Comparison of ENCODE assay signal across 16 cellular contexts in the genomic region with DNA sequence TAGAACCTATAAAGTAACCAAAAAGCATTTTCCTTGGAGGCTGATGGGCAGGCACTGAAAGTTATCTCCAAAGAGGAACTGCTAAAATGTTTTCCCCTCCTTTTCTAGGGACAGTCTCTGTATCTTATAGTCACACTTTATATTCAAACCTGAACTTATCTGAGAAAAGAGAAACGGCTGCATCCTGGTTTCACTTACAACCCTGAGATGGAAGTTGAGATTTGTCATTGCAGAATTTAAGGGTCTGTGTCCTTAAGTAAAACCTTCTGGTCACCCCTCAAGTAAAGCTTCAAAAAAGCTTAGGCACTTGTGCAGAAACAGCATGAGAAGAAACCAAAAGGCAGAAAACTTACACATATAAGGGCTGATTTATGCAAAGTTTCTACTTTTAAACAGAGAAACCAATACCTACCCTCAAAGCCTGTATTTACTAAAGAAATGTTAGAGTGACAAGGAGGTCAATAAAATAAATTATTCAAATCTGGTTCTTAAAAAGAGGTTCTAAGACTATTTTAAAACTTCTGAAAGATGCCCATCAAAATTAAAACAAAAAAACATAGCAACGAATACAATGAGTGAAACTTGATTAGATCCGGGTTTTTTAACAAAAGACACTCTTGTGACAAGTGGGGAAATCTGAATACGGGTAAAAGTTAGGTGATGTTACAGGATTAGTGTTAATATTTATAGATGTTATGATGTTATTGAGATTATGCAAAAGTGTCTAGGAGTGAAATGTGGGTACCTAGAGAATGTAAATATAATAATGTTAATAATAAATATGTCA. TPM values are rescaled to one million over a fixed set of nuclear protein-coding genes. Genes with fewer than 3 reads are reported as not detected.
A peak's percentile ranks its signal among the peaks of the same experiment; 100 is the strongest.
DNase-seq lines count a peak whose midpoint lies in the region; ATAC-seq and TF ChIP-seq lines count a peak whose summit lies in the region.
"Had no signal": no experiment of that assay in that cellular context is flagged by ENCODE, and none has a peak within 500 bp of the region (broad histone marks: within the 10 kb centered on the region; RNA-seq: fewer than 3 reads in every experiment).

No MANE protein-coding gene starts in this region.

- H3K27ac ChIP-seq in MM.1S (ENCODE audit: low read length) (peak overlapping the region; percentile 70; the same call in 1 of the 2 replicates), esophagus muscularis mucosa (replicated peaks in 1 of 4) (no peak overlapping the region), gastroesophageal sphincter (no peak overlapping the region)
- H3K27ac ChIP-seq: dorsolateral prefrontal cortex had no signal

- CTCF ChIA-PET in Caco-2 (lab: Charles Lee), result no interaction called here

- peak overlapping the region; percentile 35 for H3K9ac ChIP-seq in MM.1S (ENCODE audit: low read length)

- no peak overlapping the region for H3K27ac Mint-ChIP-seq in Caco-2 (ENCODE audit: unreplicated experiment)

- H3K4me3 ChIP-seq in GM12865 (ENCODE audit: low read depth, low read length) (peak overlapping the region; percentile 41), MM.1S (ENCODE audit: low read length) (peak overlapping the region; percentile 20), esophagus muscularis mucosa (no peak overlapping the region), gastroesophageal sphincter (no peak overlapping the region), Caco-2 (ENCODE audit: low read depth, low read length) (no peak overlapping the region)
- H3K4me3 ChIP-seq: dorsolateral prefrontal cortex, MG63, skin epidermis had no signal

- TF ChIP-seq EP300 in esophagus muscularis mucosa (IDR thresholded peaks at IDR 0.05) (no peak), gastroesophageal sphincter (IDR thresholded peaks at IDR 0.05) (no peak)

- H3K9me3 Mint-ChIP-seq in Caco-2 (ENCODE audit: unreplicated experiment), result peaks cover 25% of the 10 kb centered on the region

- peaks cover 94% of the 10 kb centered on the region for H3K79me2 ChIP-seq in MM.1S (ENCODE audit: low read length)

- H3K36me3 ChIP-seq in MM.1S (replicated peaks; ENCODE audit: insufficient read depth, low read length), result no peaks in the 10 kb centered on the region; the same call in 1 of the 2 replicates
- H3K36me3 ChIP-seq in esophagus muscularis mucosa, result no peaks in the 10 kb centered on the region
- no peaks in the 10 kb centered on the region for H3K36me3 ChIP-seq in gastroesophageal sphincter
- no peaks in the 10 kb centered on the region for H3K36me3 ChIP-seq in Caco-2 (ENCODE audit: control insufficient read depth, insufficient read depth, low read length)

- POLR2A ChIA-PET in Caco-2 (lab: Charles Lee), result no interaction called here

- H3K36me3 Mint-ChIP-seq in Caco-2 (ENCODE audit: insufficient read depth, unreplicated experiment), result peaks cover 6% of the 10 kb centered on the region

- H3K4me1 ChIP-seq in MM.1S (ENCODE audit: low read length) (peaks cover 46% of the 10 kb centered on the region), esophagus muscularis mucosa (peaks cover 2 to 11% (median 7%) of the 10 kb centered on the region in 4 donors), gastroesophageal sphincter (peaks cover 0 to 8% (median 0%) of the 10 kb centered on the region in 3 donors), Caco-2 (no peaks in the 10 kb centered on the region)

- H3K27me3 ChIP-seq in MM.1S (replicated peaks; ENCODE audit: insufficient read depth, low read length) (no peaks in the 10 kb centered on the region), esophagus muscularis mucosa (no peaks in the 10 kb centered on the region), gastroesophageal sphincter (no peaks in the 10 kb centered on the region), Caco-2 (replicated peaks; ENCODE audit: control insufficient read depth, insufficient read depth, low read length) (no peaks in the 10 kb centered on the region)
- H3K27me3 ChIP-seq: dorsolateral prefrontal cortex, MG63 had no signal

- no peaks in the 10 kb centered on the region for H3K4me1 Mint-ChIP-seq in Caco-2 (ENCODE audit: low read depth, unreplicated experiment)

- peak; percentile 83 for DNase-seq in GM12865 (ENCODE audit: low read depth)
- DNase-seq in MM.1S, result peak; percentile 11
- peak; percentile 10 for DNase-seq in esophagus muscularis mucosa (ENCODE audit: extremely low spot score)
- no peak for DNase-seq in glomerular visceral epithelial cell (ENCODE audit: extremely low spot score)
- DNase-seq in Caco-2, result no peak
- DNase-seq: COR-L47; dorsolateral prefrontal cortex; mesenchymal stem cell; MG63; NK-92 treated with Interleukin-12 subunit alpha and Interleukin-12 subunit beta, amount 100 ng/mL, for 24 hours; nucleus accumbens; SHP77 treated with DMSO at 0.1 percent for 48 hours had no signal

- H3K9me3 ChIP-seq in MM.1S (replicated peaks; ENCODE audit: insufficient read depth, low read length) (no peaks in the 10 kb centered on the region), esophagus muscularis mucosa (no peaks in the 10 kb centered on the region), gastroesophageal sphincter (no peaks in the 10 kb centered on the region), Caco-2 (no peaks in the 10 kb centered on the region)

- H3K27me3 Mint-ChIP-seq in Caco-2 (ENCODE audit: insufficient read depth, unreplicated experiment), result no peaks in the 10 kb centered on the region

- no peak for TF ChIP-seq POLR2A in esophagus muscularis mucosa (IDR thresholded peaks at IDR 0.05; ENCODE audit: low read depth)
- TF ChIP-seq POLR2A in gastroesophageal sphincter (IDR thresholded peaks at IDR 0.05), result no peak

- no peak for TF ChIP-seq CTCF in GM12865 (IDR thresholded peaks at IDR 0.05; ENCODE audit: insufficient read depth, low read depth, low read length, missing control alignments)
- TF ChIP-seq CTCF in MM.1S (IDR thresholded peaks at IDR 0.05; ENCODE audit: low read length), result no peak
- TF ChIP-seq CTCF in esophagus muscularis mucosa (IDR thresholded peaks at IDR 0.05), result no peak
- TF ChIP-seq CTCF in gastroesophageal sphincter (IDR thresholded peaks at IDR 0.05), result no peak
- no peak for TF ChIP-seq CTCF in Caco-2 (IDR thresholded peaks at IDR 0.05; ENCODE audit: insufficient read depth in 1 of 2, low read depth in 1 of 2, low read length in 1 of 2, severe bottlenecking in 1 of 2, unreplicated experiment in 1 of 2)

- intact Hi-C loops in esophagus muscularis mucosa (cut with DNase I), result no loop called here
- intact Hi-C loops in Caco-2 (cut with micrococcal nuclease; ENCODE audit: unreplicated experiment), result no loop called here

- no peaks in the 10 kb centered on the region for H3K9me2 ChIP-seq in MM.1S (replicated peaks; ENCODE audit: insufficient read depth, low read length)

- H4K20me1 ChIP-seq in MM.1S (ENCODE audit: insufficient read depth, low read length), result no peaks in the 10 kb centered on the region

- WGBS in esophagus muscularis mucosa, result 76% methylated on average over 4 of the region's 4 CpGs
- WGBS in gastroesophageal sphincter (ENCODE audit: low coverage in 1 of 2), 2 donors, result 87 to 94% methylated on average over 4 of the region's 4 CpGs

- H2AFZ ChIP-seq in MM.1S (ENCODE audit: low read length), result no peak overlapping the region

- peaks cover 27% of the 10 kb centered on the region for H3F3A ChIP-seq in MM.1S (ENCODE audit: insufficient read depth, low read length)

- BruUV-seq in Caco-2 (replicated peaks; lab: Mats Ljungman, UMichigan), result no TSS peak

- peak overlapping the region; percentile 69 for H3K4me2 ChIP-seq in MM.1S (ENCODE audit: low read depth, low read length)

- H3K4me3 Mint-ChIP-seq in Caco-2 (ENCODE audit: unreplicated experiment), result no peak overlapping the region

- ATAC-seq in GM19395 (IDR thresholded peaks at IDR 0.05; ENCODE audit: unreplicated experiment) (peak; percentile 27), gastroesophageal sphincter (no peak), HG03135 (IDR thresholded peaks at IDR 0.05; ENCODE audit: unreplicated experiment) (no peak)

RNA-seq across cellular contexts. Expression of gene CD58, which starts 9.9 kb away (rescaled TPM):
- total RNA-seq in esophagus muscularis mucosa (10 to 100 TPM; 20.3 to 23.4 (median 21.7) TPM), gastroesophageal sphincter (10 to 100 TPM; 14.3 to 32.4 (median 24.8) TPM), Caco-2 (2022) (5.6 and 7.6 TPM in 2 replicates)

Comparison
In these comparisons a context has a peak if more than half of its experiments do, and no peak if none do; other contexts are left out.
1. DNase-seq: peak in GM12865 (single experiment), MM.1S (single experiment) and esophagus muscularis mucosa (single experiment); none in glomerular visceral epithelial cell (single experiment) and Caco-2 (0 of 2).
2. H3K4me3 ChIP-seq: peak in GM12865 (single experiment) and MM.1S (single experiment); none in esophagus muscularis mucosa (0 of 4), gastroesophageal sphincter (0 of 2) and Caco-2 (single experiment).